In genomic region chr13:100112186-100112838, GRCh38 we compare ENCODE assay signal across 1 cellular context.
TF ChIP-seq lines count a peak whose summit lies in the region.

No MANE protein-coding gene starts in this region.

TF ChIP-seq in HepG2, 621 proteins besides CTCF, POLR2A, EP300 and RAD21 (continued from another document):
- TF ChIP-seq ARID5B (CRISPR knock-in tag; IDR thresholded peaks at IDR 0.05) (0 out of 2 replicates have a peak, but pooled peaks have one; percentile 24), KDM6A (CRISPR knock-in tag; IDR thresholded peaks at IDR 0.05; ENCODE audit: low read depth) (no peak), SAP130 (CRISPR knock-in tag; IDR thresholded peaks at IDR 0.05; ENCODE audit: low read depth) (peak; percentile 15; the same call in 1 of the 2 replicates), TCF7L2 (IDR thresholded peaks at IDR 0.05; ENCODE audit: low read depth, low read length) (no peak)
